ENCODE assay signal across 11 cellular contexts in genomic region chr6:15330174-15330934, GRCh38.
A peak's percentile ranks its signal among the peaks of the same experiment; 100 is the strongest.
DNase-seq lines count a peak whose midpoint lies in the region; ATAC-seq and TF ChIP-seq lines count a peak whose summit lies in the region.
"Had no signal": no experiment of that assay in that cellular context is flagged by ENCODE, and none has a peak within 500 bp of the region (broad histone marks: within the 10 kb centered on the region; RNA-seq: fewer than 3 reads in every experiment).

No MANE protein-coding gene starts in this region.

- peaks cover 11% of the 10 kb centered on the region for H3K36me3 Mint-ChIP-seq in activated CD8-positive, alpha-beta T cell treated with anti-CD3 and anti-CD28 coated beads, Interleukin-2, amount 10 ng/mL, durations not matched to agents 7 days and 5 days (ENCODE audit: low read depth)
- no peaks in the 10 kb centered on the region for H3K36me3 Mint-ChIP-seq in glutamatergic neuron (ENCODE audit: unreplicated experiment)

- WGBS in prostate gland = 66% methylated on average over 8 of the region's 8 CpGs

- TF ChIP-seq POLR2A in prostate gland (IDR thresholded peaks at IDR 0.05) = no peak

- CTCF ChIA-PET in activated CD8-positive, alpha-beta T cell treated with anti-CD3 and anti-CD28 coated beads, Interleukin-2, amount 10 ng/mL, durations not matched to agents 7 days and 5 days (lab: Charles Lee) = interaction anchor here (0.6 to 1.8 kb wide), 6 partner anchors 9 to 110 kb away, joined by 3 to 5 read pairs (median 4); partner anchors contain the start of gene JARID2

- H3K4me1 ChIP-seq in BLaER1 (peaks cover 82% of the 10 kb centered on the region), prostate gland (replicated peaks) (no peaks in the 10 kb centered on the region)

- H3K4me1 Mint-ChIP-seq in activated CD8-positive, alpha-beta T cell treated with anti-CD3 and anti-CD28 coated beads, Interleukin-2, amount 10 ng/mL, durations not matched to agents 7 days and 5 days (ENCODE audit: low read depth) = peaks cover 79% of the 10 kb centered on the region
- H3K4me1 Mint-ChIP-seq in glutamatergic neuron (ENCODE audit: low read depth, unreplicated experiment) = peaks cover 76% of the 10 kb centered on the region

- intact Hi-C loops in prostate gland (cut with DNase I) = no loop called here

- peak overlapping the region; percentile 74 for H3K4me2 ChIP-seq in BLaER1

- peak; percentile 39 for ATAC-seq in activated CD8-positive, alpha-beta T cell treated with anti-CD3 and anti-CD28 coated beads, Interleukin-2, amount 10 ng/mL, durations not matched to agents 7 days and 5 days

- no peaks in the 10 kb centered on the region for H3K9me3 ChIP-seq in BLaER1
- H3K9me3 ChIP-seq in prostate gland = no peaks in the 10 kb centered on the region
- H3K9me3 ChIP-seq: Peyer's patch, transverse colon had no signal

- H4K20me1 ChIP-seq in BLaER1 = peaks cover 100% of the 10 kb centered on the region

- H3K4me3 ChIP-seq in BLaER1 (no peak overlapping the region), prostate gland (no peak overlapping the region)
- H3K4me3 ChIP-seq: Peyer's patch, transverse colon had no signal

- H3K36me3 ChIP-seq in BLaER1 = peaks cover 7% of the 10 kb centered on the region; the same call in 1 of the 2 replicates
- no peaks in the 10 kb centered on the region for H3K36me3 ChIP-seq in prostate gland
- H3K36me3 ChIP-seq: Peyer's patch, transverse colon had no signal

- H3K27ac Mint-ChIP-seq in activated CD8-positive, alpha-beta T cell treated with anti-CD3 and anti-CD28 coated beads, Interleukin-2, amount 10 ng/mL, durations not matched to agents 7 days and 5 days = peak overlapping the region; percentile 82
- H3K27ac Mint-ChIP-seq in glutamatergic neuron (ENCODE audit: unreplicated experiment) = peak overlapping the region; percentile 15

- no peaks in the 10 kb centered on the region for H3K27me3 Mint-ChIP-seq in activated CD8-positive, alpha-beta T cell treated with anti-CD3 and anti-CD28 coated beads, Interleukin-2, amount 10 ng/mL, durations not matched to agents 7 days and 5 days (ENCODE audit: low read depth)
- H3K27me3 Mint-ChIP-seq in glutamatergic neuron (ENCODE audit: unreplicated experiment) = peaks cover 4% of the 10 kb centered on the region

- DNase-seq in HCEC 1CT = peak; percentile 46
- peak; percentile 56 for DNase-seq in activated CD8-positive, alpha-beta T cell treated with anti-CD3 and anti-CD28 coated beads, Interleukin-2, amount 10 ng/mL, durations not matched to agents 7 days and 5 days
- DNase-seq in glutamatergic neuron = no peak
- no peak for DNase-seq in stimulated activated CD4-positive, alpha-beta T cell treated with anti-CD3 and anti-CD28 coated beads, Interleukin-12 subunit alpha, Interleukin-12 subunit beta, amount 100 ng/mL, for 4 hours
- no peak for DNase-seq in NCI-H2227 (lab: John Stamatoyannopoulos, UW; ENCODE audit: unreplicated experiment)
- no peak for DNase-seq in prostate gland (ENCODE audit: low spot score)
- DNase-seq in cerebellum (ENCODE audit: low spot score) = no peak
- DNase-seq: activated CD4-positive, alpha-beta T cell treated with anti-CD3 and anti-CD28 coated beads for 48 hours; Peyer's patch; transverse colon had no signal

- TF ChIP-seq CTCF in glutamatergic neuron (IDR thresholded peaks at IDR 0.05; ENCODE audit: partially characterized antibody, unreplicated experiment) = no peak
- TF ChIP-seq CTCF in prostate gland (IDR thresholded peaks at IDR 0.05) = no peak

- POLR2A ChIA-PET in activated CD8-positive, alpha-beta T cell treated with anti-CD3 and anti-CD28 coated beads, Interleukin-2, amount 10 ng/mL, durations not matched to agents 7 days and 5 days (lab: Charles Lee) = interaction anchor here (1.7 kb wide), 1 partner anchor 82 kb away, joined by 4 read pairs; no protein-coding TSS in a partner anchor

- peak overlapping the region; percentile 60 for H3K4me3 Mint-ChIP-seq in activated CD8-positive, alpha-beta T cell treated with anti-CD3 and anti-CD28 coated beads, Interleukin-2, amount 10 ng/mL, durations not matched to agents 7 days and 5 days
- no peak overlapping the region for H3K4me3 Mint-ChIP-seq in glutamatergic neuron (ENCODE audit: unreplicated experiment)

- H3K9me3 Mint-ChIP-seq in activated CD8-positive, alpha-beta T cell treated with anti-CD3 and anti-CD28 coated beads, Interleukin-2, amount 10 ng/mL, durations not matched to agents 7 days and 5 days (ENCODE audit: insufficient read depth) = no peaks in the 10 kb centered on the region
- peaks cover 8% of the 10 kb centered on the region for H3K9me3 Mint-ChIP-seq in glutamatergic neuron (ENCODE audit: unreplicated experiment)

- no peak overlapping the region for H3K27ac ChIP-seq in BLaER1
- H3K27ac ChIP-seq in prostate gland = no peak overlapping the region
- H3K27ac ChIP-seq: Peyer's patch, transverse colon had no signal

- H3K27me3 ChIP-seq in BLaER1 (no peaks in the 10 kb centered on the region), prostate gland (replicated peaks; ENCODE audit: insufficient read depth) (no peaks in the 10 kb centered on the region)
- H3K27me3 ChIP-seq: Peyer's patch, transverse colon had no signal

- H3K9ac ChIP-seq in BLaER1 = peak overlapping the region; percentile 34

Comparison
In these comparisons a context has a peak if more than half of its experiments do, and no peak if none do; other contexts are left out.
1. DNase-seq: peak in HCEC 1CT (single experiment) and activated CD8-positive, alpha-beta T cell treated with anti-CD3 and anti-CD28 coated beads, Interleukin-2, amount 10 ng/mL, durations not matched to agents 7 days and 5 days (single experiment); none in glutamatergic neuron (single experiment), stimulated activated CD4-positive, alpha-beta T cell treated with anti-CD3 and anti-CD28 coated beads, Interleukin-12 subunit alpha, Interleukin-12 subunit beta, amount 100 ng/mL, for 4 hours (single experiment), NCI-H2227 (single experiment), prostate gland (single experiment) and cerebellum (single experiment).